In the genomic region with DNA sequence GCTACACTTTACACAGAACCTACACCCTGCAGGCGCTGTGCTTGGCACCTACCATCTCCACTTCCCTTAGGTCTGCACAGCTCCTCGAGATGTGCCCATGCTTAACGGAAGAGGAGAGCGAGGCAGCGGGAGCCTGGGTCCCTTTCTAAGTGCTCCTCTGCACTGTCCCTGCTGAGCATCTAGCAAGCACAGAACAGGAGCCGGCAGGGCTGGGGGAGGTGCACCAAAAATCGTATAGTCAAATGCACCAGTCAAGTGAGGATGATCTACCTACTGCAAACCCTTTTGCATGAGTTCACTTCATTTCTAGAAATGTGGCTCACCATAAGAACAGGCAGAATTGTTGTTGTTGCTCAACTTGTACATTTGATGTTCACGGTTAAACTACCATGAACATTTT, we compare ENCODE assay signal across 15 cellular contexts.
DNase-seq lines count a peak whose midpoint lies in the region; ATAC-seq, FAIRE-seq and TF ChIP-seq lines count a peak whose summit lies in the region.
"Had no signal": no experiment of that assay in that cellular context is flagged by ENCODE, and none has a peak within 500 bp of the region (broad histone marks: within the 10 kb centered on the region; RNA-seq: fewer than 3 reads in every experiment).

No MANE protein-coding gene starts in this region.

- H3K4me2 ChIP-seq in astrocyte (ENCODE audit: low read length): peak overlapping the region; percentile 75

- H3K4me3 Mint-ChIP-seq in astrocyte (ENCODE audit: unreplicated experiment): no peak overlapping the region
- H3K4me3 Mint-ChIP-seq: activated CD8-positive, alpha-beta T cell treated with anti-CD3 and anti-CD28 coated beads for 36 hours had no signal

- H3K4me3 ChIP-seq in astrocyte (ENCODE audit: insufficient read depth, low read depth, low read length) (no peak overlapping the region), mucosa of descending colon (no peak overlapping the region)

- H3K36me3 ChIP-seq in astrocyte (ENCODE audit: insufficient read depth, low read length) (peaks cover 6% of the 10 kb centered on the region), mucosa of descending colon (ENCODE audit: low read depth) (no peaks in the 10 kb centered on the region)

- no peaks in the 10 kb centered on the region for H3K9me3 ChIP-seq in astrocyte (ENCODE audit: insufficient read depth, low read depth, low read length)
- no peaks in the 10 kb centered on the region for H3K9me3 ChIP-seq in mucosa of descending colon

- H3K9ac ChIP-seq in astrocyte (ENCODE audit: low read length): no peak overlapping the region

- no peak overlapping the region for H2AFZ ChIP-seq in astrocyte (ENCODE audit: low read depth, low read length)

- no peaks in the 10 kb centered on the region for H3K9me3 Mint-ChIP-seq in astrocyte (ENCODE audit: unreplicated experiment)

- peaks cover 41% of the 10 kb centered on the region for H3K36me3 Mint-ChIP-seq in astrocyte (ENCODE audit: low read depth, unreplicated experiment)

- H3K79me2 ChIP-seq in astrocyte (ENCODE audit: insufficient read depth, low read length): peaks cover 23% of the 10 kb centered on the region

- FAIRE-seq in astrocyte (lab: Jason Lieb, UNC): no peak

- H3K27ac ChIP-seq in astrocyte (ENCODE audit: low read depth, low read length): no peak overlapping the region

- ATAC-seq in HG02610 (IDR thresholded peaks at IDR 0.05; ENCODE audit: unreplicated experiment) (peak; percentile 69), mucosa of descending colon (peak; percentile 26), HG03342 (IDR thresholded peaks at IDR 0.05; ENCODE audit: unreplicated experiment) (no peak)
- ATAC-seq in stimulated activated naive CD8-positive, alpha-beta T cell treated with anti-CD3 and anti-CD28 coated beads, Interleukin-15, Interleukin-2, amounts not matched to agents 100 U/mL and 50 U/mL, for 24 hours: peak; percentile 23
- ATAC-seq: activated CD8-positive, alpha-beta T cell treated with anti-CD3 and anti-CD28 coated beads for 36 hours had no signal

- H3K4me1 Mint-ChIP-seq in astrocyte (ENCODE audit: low read depth, unreplicated experiment): peaks cover 37% of the 10 kb centered on the region

- no peak overlapping the region for H3K27ac Mint-ChIP-seq in astrocyte (ENCODE audit: unreplicated experiment)
- H3K27ac Mint-ChIP-seq: activated CD8-positive, alpha-beta T cell treated with anti-CD3 and anti-CD28 coated beads for 36 hours had no signal

- H3K27me3 ChIP-seq in astrocyte (ENCODE audit: insufficient read depth, low read length): no peaks in the 10 kb centered on the region

- no peak for DNase-seq in astrocyte (ENCODE audit: low read depth)
- no peak for DNase-seq in mucosa of descending colon
- DNase-seq in stimulated activated naive CD8-positive, alpha-beta T cell treated with anti-CD3 and anti-CD28 coated beads, Interleukin-15, Interleukin-2, amounts not matched to agents 100 U/mL and 50 U/mL, for 24 hours: no peak
- no peak for DNase-seq in glomerular visceral epithelial cell (ENCODE audit: extremely low spot score)
- DNase-seq in HPDE6-E6E7 (ENCODE audit: extremely low spot score): no peak
- no peak for DNase-seq in NCI-H1092 treated with DMSO at 0.1 percent for 48 hours (lab: John Stamatoyannopoulos, UW)
- DNase-seq: activated CD8-positive, alpha-beta T cell treated with anti-CD3 and anti-CD28 coated beads for 36 hours; activated effector memory CD4-positive, alpha-beta T cell treated with anti-CD3 and anti-CD28 coated beads, Interleukin-2, amount 50 U/mL, for 16 hours; dermis blood vessel endothelial cell; glutamatergic neuron; KBM-7; NCI-H748 treated with DMSO at 0.1 percent for 48 hours; SW 1271 had no signal

- intact Hi-C loops in mucosa of descending colon (cut with DNase I, micrococcal nuclease): no loop called here

- no peaks in the 10 kb centered on the region for H3K27me3 Mint-ChIP-seq in astrocyte (ENCODE audit: low read depth, unreplicated experiment)
- H3K27me3 Mint-ChIP-seq: activated CD8-positive, alpha-beta T cell treated with anti-CD3 and anti-CD28 coated beads for 36 hours had no signal

- no peak for TF ChIP-seq CTCF in astrocyte (IDR thresholded peaks at IDR 0.05; ENCODE audit: insufficient read depth, low read depth, low read length)
- TF ChIP-seq CTCF in mucosa of descending colon (IDR thresholded peaks at IDR 0.05): no peak

- peaks cover 42% of the 10 kb centered on the region for H4K20me1 ChIP-seq in astrocyte (ENCODE audit: insufficient read depth, low read length)

- peaks cover 17% of the 10 kb centered on the region for H3K4me1 ChIP-seq in astrocyte (ENCODE audit: insufficient read depth, low read length)
- no peaks in the 10 kb centered on the region for H3K4me1 ChIP-seq in mucosa of descending colon (ENCODE audit: low read depth)
